ENCODE assay signal across 8 cellular contexts in the genomic region with DNA sequence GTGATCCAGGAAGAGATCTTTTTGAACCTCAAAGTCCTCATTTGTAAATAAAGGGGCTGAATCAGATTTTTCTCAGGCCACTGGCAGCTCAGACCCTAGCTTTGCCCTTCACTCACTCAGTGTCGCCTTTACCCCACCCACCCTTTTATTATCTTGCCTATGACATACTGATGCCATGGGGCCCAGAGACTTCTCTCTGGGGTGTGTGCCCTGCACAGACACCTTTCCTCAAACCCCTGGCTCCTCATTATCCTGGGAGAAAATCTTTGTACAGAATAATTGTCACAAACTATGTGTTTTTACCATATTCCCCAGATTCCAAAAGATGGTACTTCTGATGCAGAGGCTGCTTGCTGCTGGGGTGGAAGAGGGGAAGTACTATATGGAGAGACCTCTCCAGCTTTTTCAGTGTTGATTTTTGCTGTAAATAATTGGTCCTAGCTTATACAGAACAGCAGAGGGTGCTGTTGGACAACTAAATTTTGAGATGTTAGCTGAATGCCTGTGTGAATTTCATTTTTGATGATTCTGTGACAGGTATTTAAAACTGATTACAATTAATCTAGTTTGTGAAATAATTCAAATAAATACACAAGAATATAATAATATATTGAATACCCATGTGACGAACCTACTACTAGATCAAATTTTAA. TPM values are rescaled to one million over a fixed set of nuclear protein-coding genes. Genes with fewer than 3 reads are reported as not detected.
A peak's percentile ranks its signal among the peaks of the same experiment; 100 is the strongest.
DNase-seq lines count a peak whose midpoint lies in the region; FAIRE-seq and TF ChIP-seq lines count a peak whose summit lies in the region.

No MANE protein-coding gene starts in this region.

- FAIRE-seq in GM12891 (lab: Jason Lieb, UNC), result peak; percentile 82

- TF ChIP-seq EP300 in esophagus muscularis mucosa (IDR thresholded peaks at IDR 0.05), result no peak
- TF ChIP-seq EP300 in ovary (IDR thresholded peaks at IDR 0.05), result no peak

- intact Hi-C loops in esophagus muscularis mucosa (cut with DNase I), result no loop called here
- intact Hi-C loops in ovary (cut with DNase I), result no loop called here

- 29% methylated on average over 2 of the region's 2 CpGs for whole genome bisulfite sequencing in esophagus muscularis mucosa
- 38 to 52% (median 43%) methylated on average over 2 of the region's 2 CpGs for WGBS in ovary, 3 donors

- no peaks in the 10 kb centered on the region for H3K4me1 ChIP-seq in esophagus muscularis mucosa
- peaks cover 2% of the 10 kb centered on the region for H3K4me1 ChIP-seq in ovary (ENCODE audit: insufficient read depth)

- no peaks in the 10 kb centered on the region for H3K36me3 ChIP-seq in esophagus muscularis mucosa
- H3K36me3 ChIP-seq in ovary, result no peaks in the 10 kb centered on the region

- peak; percentile 5 for DNase-seq in AG09319 (ENCODE audit: extremely low read depth, low read depth)
- peak; percentile 23 for DNase-seq in GM12891 (ENCODE audit: insufficient read length, low spot score)
- DNase-seq in Kasumi-1 (lab: John Stamatoyannopoulos, UW), result peak; percentile 69 to 73
- DNase-seq in SK-N-DZ (ENCODE audit: low spot score), result peak; percentile 43
- no peak for DNase-seq in esophagus muscularis mucosa (ENCODE audit: extremely low spot score)
- no peak for DNase-seq in ovary
- DNase-seq in GDM1 (lab: John Stamatoyannopoulos, UW), result no peak
- no peak for DNase-seq in stimulated activated CD4-positive, alpha-beta T cell treated with anti-CD3 and anti-CD28 coated beads, Interleukin-4, amount 100 ng/mL, for 4 hours

- H3K4me3 ChIP-seq in esophagus muscularis mucosa (no peak overlapping the region), ovary (no peak overlapping the region)

- TF ChIP-seq CTCF in AG09319 (IDR thresholded peaks at IDR 0.05; ENCODE audit: low read depth, low read length) (peak; percentile 56), esophagus muscularis mucosa (IDR thresholded peaks at IDR 0.05) (peak; percentile 48 to 53 (median 50)), ovary (IDR thresholded peaks at IDR 0.05) (peak in 2 of 3 donors; percentile 40 to 44)

- no peak overlapping the region for H3K27ac ChIP-seq in esophagus muscularis mucosa (replicated peaks in 1 of 4)
- no peak overlapping the region for H3K27ac ChIP-seq in ovary

- H3K27me3 ChIP-seq in esophagus muscularis mucosa, result no peaks in the 10 kb centered on the region
- H3K27me3 ChIP-seq in ovary, result no peaks in the 10 kb centered on the region

- no peaks in the 10 kb centered on the region for H3K9me3 ChIP-seq in esophagus muscularis mucosa
- H3K9me3 ChIP-seq in ovary, result no peaks in the 10 kb centered on the region

- no peak for TF ChIP-seq POLR2A in GM12891 (IDR thresholded peaks at IDR 0.05; ENCODE audit: low read depth, low read length)
- TF ChIP-seq POLR2A in esophagus muscularis mucosa (IDR thresholded peaks at IDR 0.05; ENCODE audit: low read depth), result no peak
- no peak for TF ChIP-seq POLR2A in ovary (IDR thresholded peaks at IDR 0.05)

TF ChIP-seq in GM12891, 5 proteins besides CTCF, POLR2A, EP300 and RAD21:
- TF ChIP-seq PAX5 (IDR thresholded peaks at IDR 0.05; ENCODE audit: insufficient read depth, low read length, severe bottlenecking) (no peak), SPI1 (IDR thresholded peaks at IDR 0.05; ENCODE audit: low read depth, low read length) (no peak), POLR2AphosphoS5 (IDR thresholded peaks at IDR 0.05; ENCODE audit: low read depth, low read length) (no peak)

RNA-seq across cellular contexts. Expression of a gene that starts 53.9 kb away (rescaled TPM):
- not detected for polyA plus RNA-seq in GM12891 (2012; ENCODE audit: low read depth, missing spikeins)
- polyA plus RNA-seq in SK-N-DZ (2014; cell fraction: cytosol; rRNA removed), result not detected in 2 replicates
- polyA plus RNA-seq in SK-N-DZ (2014; cell fraction: nucleus; rRNA removed), result not detected in 2 replicates
- not detected for total RNA-seq in esophagus muscularis mucosa
- not detected for total RNA-seq in ovary
- polyA plus RNA-seq in ovary, result not detected

Comparison
In these comparisons a context has a peak if more than half of its experiments do, and no peak if none do; other contexts are left out.
1. DNase-seq: peak in AG09319 (single experiment), GM12891 (single experiment), Kasumi-1 (2 of 2) and SK-N-DZ (single experiment); none in esophagus muscularis mucosa (single experiment), ovary (0 of 5), GDM1 (single experiment) and stimulated activated CD4-positive, alpha-beta T cell treated with anti-CD3 and anti-CD28 coated beads, Interleukin-4, amount 100 ng/mL, for 4 hours (0 of 2).
2. Peak in every context shown above with its lines, with median percentiles within 50 percentile points of each other: CTCF ChIP-seq.